Comparison of ENCODE assay signal across 17 cellular contexts in genomic region chr3:122716667-122717066, GRCh38. TPM values are rescaled to one million over a fixed set of nuclear protein-coding genes. Genes with fewer than 3 reads are reported as not detected.
A peak's percentile ranks its signal among the peaks of the same experiment; 100 is the strongest.
DNase-seq lines count a peak whose midpoint lies in the region; ATAC-seq lines count a peak whose summit lies in the region.
"Had no signal": no experiment of that assay in that cellular context is flagged by ENCODE, and none has a peak within 500 bp of the region (broad histone marks: within the 10 kb centered on the region; RNA-seq: fewer than 3 reads in every experiment).

No MANE protein-coding gene starts in this region.

- ATAC-seq in memory B cell (ENCODE audit: low read depth), result no peak
- no peak for ATAC-seq in HG03045 (IDR thresholded peaks at IDR 0.05; ENCODE audit: unreplicated experiment)
- ATAC-seq: CD8-positive, alpha-beta T cell; GM23338; K562 had no signal

- H3K4me3 Mint-ChIP-seq in IgD-negative memory B cell, result no peak overlapping the region
- no peak overlapping the region for H3K4me3 Mint-ChIP-seq in memory B cell
- H3K4me3 Mint-ChIP-seq: CD8-positive, alpha-beta T cell; GM23338 had no signal

- peak; percentile 1 for DNase-seq in SIG-M5 treated with dmso at 0.1 percent for 504 hours (lab: John Stamatoyannopoulos, UW; ENCODE audit: unreplicated experiment)
- no peak for DNase-seq in SIG-M5 (lab: John Stamatoyannopoulos, UW)
- no peak for DNase-seq in memory B cell (ENCODE audit: low spot score in 2 of 2)
- no peak for DNase-seq in LoVo (ENCODE audit: low spot score)
- DNase-seq in stimulated activated CD4-positive, alpha-beta T cell treated with anti-CD3 and anti-CD28 coated beads, Interleukin-4, amount 100 ng/mL, for 1 hour, result no peak
- DNase-seq: 8988T; ACHN; C1 segment of cervical spinal cord; Caco-2; CD8-positive, alpha-beta T cell; DND-41; GDM1; H7 had no signal

- no peaks in the 10 kb centered on the region for H3K27me3 Mint-ChIP-seq in IgD-negative memory B cell
- no peaks in the 10 kb centered on the region for H3K27me3 Mint-ChIP-seq in memory B cell

- H3K4me1 Mint-ChIP-seq in IgD-negative memory B cell, result peaks cover 8 to 14% (median 9%) of the 10 kb centered on the region in 3 donors
- peaks cover 9% of the 10 kb centered on the region for H3K4me1 Mint-ChIP-seq in memory B cell
- H3K4me1 Mint-ChIP-seq: GM23338 had no signal

- H3K9me3 Mint-ChIP-seq in IgD-negative memory B cell, result no peaks in the 10 kb centered on the region
- no peaks in the 10 kb centered on the region for H3K9me3 Mint-ChIP-seq in memory B cell
- H3K9me3 Mint-ChIP-seq: CD8-positive, alpha-beta T cell; GM23338 had no signal

- H3K27ac Mint-ChIP-seq in IgD-negative memory B cell (peak overlapping the region in 2 of 3 donors; percentile 2 to 12), memory B cell (peak overlapping the region; percentile 46)
- H3K27ac Mint-ChIP-seq: GM23338 had no signal

- H3K36me3 Mint-ChIP-seq in IgD-negative memory B cell, result peaks cover 8% of the 10 kb centered on the region
- peaks cover 52% of the 10 kb centered on the region for H3K36me3 Mint-ChIP-seq in memory B cell

RNA-seq across cellular contexts. Expression of gene PARP14, which starts 36.0 kb away (rescaled TPM):
- polyA plus RNA-seq in IgD-negative memory B cell, result 22.6 TPM
